ENCODE assay signal across 19 cellular contexts in the genomic region with DNA sequence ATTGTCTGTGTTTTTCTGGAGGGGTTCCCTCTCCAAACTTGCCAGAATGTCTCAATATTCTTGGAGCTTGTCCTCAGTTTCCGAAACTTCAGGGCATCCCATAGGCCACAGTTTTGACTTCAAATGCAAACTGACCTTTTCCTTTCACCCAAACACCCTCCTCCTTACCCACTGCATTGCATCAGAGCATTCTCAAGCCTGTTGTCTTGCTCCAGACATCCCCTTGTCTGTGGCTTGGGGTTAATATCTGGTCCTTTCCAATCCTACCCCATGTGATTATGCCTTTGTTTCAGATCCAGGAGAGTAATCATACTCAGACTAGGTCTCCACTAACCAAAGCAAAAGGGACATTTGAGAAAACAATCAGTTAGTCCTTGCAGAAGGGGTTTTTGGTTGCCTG.
"Had no signal": no experiment of that assay in that cellular context is flagged by ENCODE, and none has a peak within 500 bp of the region (broad histone marks: within the 10 kb centered on the region; RNA-seq: fewer than 3 reads in every experiment).

No MANE protein-coding gene starts in this region.

- H3K4me3 ChIP-seq: adrenal gland, coronary artery, esophagus squamous epithelium, smooth muscle cell, suprapubic skin had no signal

- H3K27me3 Mint-ChIP-seq: activated CD4-positive, alpha-beta memory T cell treated with anti-CD3 and anti-CD28 coated beads for 36 hours; activated CD4-positive, alpha-beta T cell treated with anti-CD3 and anti-CD28 coated beads for 36 hours; activated CD8-positive, alpha-beta memory T cell treated with anti-CD3 and anti-CD28 coated beads, Interleukin-2, amount 10 ng/mL, durations not matched to agents 7 days and 5 days; memory B cell; stimulated activated naive CD8-positive, alpha-beta T cell treated with anti-CD3 and anti-CD28 coated beads, Interleukin-15, Interleukin-2, amounts not matched to agents 100 ng/mL and 50 ng/mL, for 24 hours had no signal

- H3K9me3 Mint-ChIP-seq: activated CD4-positive, alpha-beta memory T cell treated with anti-CD3 and anti-CD28 coated beads for 36 hours; activated T-helper 2 cell treated with anti-CD3 and anti-CD28 coated beads, Interferon-gamma antibody, Interleukin-2, Interleukin-4, amounts not matched to agents 10 μg/mL and 5 μg/mL and 100 μg/mL, durations not matched to agents 14 hours and 24 hours and 36 hours; memory B cell; naive thymus-derived CD8-positive, alpha-beta T cell; stimulated activated naive CD8-positive, alpha-beta T cell treated with anti-CD3 and anti-CD28 coated beads, Interleukin-15, Interleukin-2, amounts not matched to agents 100 ng/mL and 50 ng/mL, for 24 hours had no signal

- H3K4me1 ChIP-seq: adrenal gland, esophagus squamous epithelium, foreskin keratinocyte, suprapubic skin had no signal

- ATAC-seq: activated CD4-positive, alpha-beta T cell treated with anti-CD3 and anti-CD28 coated beads for 36 hours; activated CD8-positive, alpha-beta memory T cell treated with anti-CD3 and anti-CD28 coated beads, Interleukin-2, amount 10 ng/mL, durations not matched to agents 7 days and 5 days; naive thymus-derived CD8-positive, alpha-beta T cell had no signal

- H3K36me3 ChIP-seq: adrenal gland, esophagus squamous epithelium, suprapubic skin, WERI-Rb-1 had no signal

- H3K27ac ChIP-seq: adrenal gland, coronary artery, esophagus squamous epithelium, foreskin keratinocyte, suprapubic skin, WERI-Rb-1 had no signal

- DNase-seq: activated CD8-positive, alpha-beta memory T cell treated with anti-CD3 and anti-CD28 coated beads, Interleukin-2, amount 10 ng/mL, durations not matched to agents 7 days and 5 days; activated naive CD4-positive, alpha-beta T cell treated with anti-CD3 and anti-CD28 coated beads, Interleukin-2, amount 50 U/mL, for 16 hours; activated T-cell treated with anti-CD3 and anti-CD28 coated beads, Interleukin-2, amount 50 U/mL, for 1 hour; central memory CD4-positive, alpha-beta T cell; effector CD4-positive, alpha-beta T cell; esophagus squamous epithelium; foreskin keratinocyte; naive thymus-derived CD8-positive, alpha-beta T cell had no signal

- H3K9me3 ChIP-seq: adrenal gland, esophagus squamous epithelium, SK-N-SH, suprapubic skin had no signal

- H3K27ac Mint-ChIP-seq: activated CD4-positive, alpha-beta memory T cell treated with anti-CD3 and anti-CD28 coated beads for 36 hours; activated CD4-positive, alpha-beta T cell treated with anti-CD3 and anti-CD28 coated beads for 36 hours; activated CD8-positive, alpha-beta memory T cell treated with anti-CD3 and anti-CD28 coated beads, Interleukin-2, amount 10 ng/mL, durations not matched to agents 7 days and 5 days; activated T-helper 2 cell treated with anti-CD3 and anti-CD28 coated beads, Interferon-gamma antibody, Interleukin-2, Interleukin-4, amounts not matched to agents 10 μg/mL and 5 μg/mL and 100 μg/mL, durations not matched to agents 14 hours and 24 hours and 36 hours; memory B cell; naive thymus-derived CD8-positive, alpha-beta T cell; stimulated activated naive CD8-positive, alpha-beta T cell treated with anti-CD3 and anti-CD28 coated beads, Interleukin-15, Interleukin-2, amounts not matched to agents 100 ng/mL and 50 ng/mL, for 24 hours had no signal

- H3K4me1 Mint-ChIP-seq: activated CD4-positive, alpha-beta T cell treated with anti-CD3 and anti-CD28 coated beads for 36 hours; activated CD8-positive, alpha-beta memory T cell treated with anti-CD3 and anti-CD28 coated beads, Interleukin-2, amount 10 ng/mL, durations not matched to agents 7 days and 5 days; memory B cell; naive thymus-derived CD8-positive, alpha-beta T cell had no signal

- H3K4me3 Mint-ChIP-seq: activated CD4-positive, alpha-beta memory T cell treated with anti-CD3 and anti-CD28 coated beads for 36 hours; activated CD4-positive, alpha-beta T cell treated with anti-CD3 and anti-CD28 coated beads for 36 hours; activated CD8-positive, alpha-beta memory T cell treated with anti-CD3 and anti-CD28 coated beads, Interleukin-2, amount 10 ng/mL, durations not matched to agents 7 days and 5 days; memory B cell; naive thymus-derived CD8-positive, alpha-beta T cell; stimulated activated naive CD8-positive, alpha-beta T cell treated with anti-CD3 and anti-CD28 coated beads, Interleukin-15, Interleukin-2, amounts not matched to agents 100 ng/mL and 50 ng/mL, for 24 hours had no signal

- H3K36me3 Mint-ChIP-seq: activated CD4-positive, alpha-beta memory T cell treated with anti-CD3 and anti-CD28 coated beads for 36 hours; activated CD8-positive, alpha-beta memory T cell treated with anti-CD3 and anti-CD28 coated beads, Interleukin-2, amount 10 ng/mL, durations not matched to agents 7 days and 5 days; memory B cell; naive thymus-derived CD8-positive, alpha-beta T cell had no signal

- H3K27me3 ChIP-seq: esophagus squamous epithelium, foreskin keratinocyte, suprapubic skin had no signal

- H3K9ac ChIP-seq: SK-N-SH had no signal
